17 cellular contexts compared by ENCODE assay signal in genomic region chr3:140954576-140954975, GRCh38.
"Had no signal": no experiment of that assay in that cellular context is flagged by ENCODE, and none has a peak within 500 bp of the region (broad histone marks: within the 10 kb centered on the region; RNA-seq: fewer than 3 reads in every experiment).

No MANE protein-coding gene starts in this region.

- H2AFZ ChIP-seq: neural progenitor cell had no signal

- H3K36me3 ChIP-seq: ovary, uterus had no signal

- H3K9me3 ChIP-seq: ovary, tibial artery, uterus had no signal

- H3K9ac ChIP-seq: neural progenitor cell had no signal

- H3K27ac ChIP-seq: epithelial cell of prostate, neural progenitor cell, ovary, tibial artery, uterus had no signal

- H3K4me3 ChIP-seq: neural progenitor cell, ovary, tibial artery, uterus had no signal

- ATAC-seq: activated CD4-positive, CD25-positive, alpha-beta regulatory T cell treated with anti-CD3 and anti-CD28 coated beads, Interleukin-2, amount 50 U/mL, for 24 hours; effector memory CD8-positive, alpha-beta T cell; stimulated activated naive B cell treated with anti-CD40 and anti-IgM and Interleukin-4, amounts not matched to agents 10 μg/mL and 1 μg/mL and 100 μg/mL, for 72 hours; T-cell had no signal

- H3K27ac Mint-ChIP-seq: neural progenitor cell; stimulated activated naive B cell treated with anti-CD40 and anti-IgM and Interleukin-4, amounts not matched to agents 10 μg/mL and 1 μg/mL and 100 μg/mL, for 72 hours; T-cell had no signal

- H3K4me3 Mint-ChIP-seq: effector memory CD8-positive, alpha-beta T cell; neural progenitor cell; stimulated activated naive B cell treated with anti-CD40 and anti-IgM and Interleukin-4, amounts not matched to agents 10 μg/mL and 1 μg/mL and 100 μg/mL, for 72 hours; T-cell had no signal

- DNase-seq: activated CD4-positive, alpha-beta T cell treated with anti-CD3 and anti-CD28 coated beads, Interleukin-2, amount 50 U/mL, for 4 hours; activated naive CD4-positive, alpha-beta T cell; activated T-cell treated with anti-CD3 and anti-CD28 coated beads for 4 hours; dermis blood vessel endothelial cell; effector memory CD8-positive, alpha-beta T cell; foreskin melanocyte; islet precursor cell; ovary; stimulated activated CD4-positive, alpha-beta T cell treated with anti-CD3 and anti-CD28 coated beads, Interleukin-2, amount 100 ng/mL, for 48 hours; stimulated activated naive B cell treated with anti-CD40 and anti-IgM and Interleukin-4, amounts not matched to agents 10 μg/mL and 1 μg/mL and 100 μg/mL, for 72 hours; T-cell; T-helper 9 cell; tibial artery; uterus had no signal

- H3K27me3 ChIP-seq: neural progenitor cell, ovary, tibial artery, uterus had no signal

- H3K4me1 ChIP-seq: uterus had no signal

- H3K9me3 Mint-ChIP-seq: effector memory CD8-positive, alpha-beta T cell; neural progenitor cell; stimulated activated naive B cell treated with anti-CD40 and anti-IgM and Interleukin-4, amounts not matched to agents 10 μg/mL and 1 μg/mL and 100 μg/mL, for 72 hours; T-cell had no signal

- H3K27me3 Mint-ChIP-seq: effector memory CD8-positive, alpha-beta T cell; stimulated activated naive B cell treated with anti-CD40 and anti-IgM and Interleukin-4, amounts not matched to agents 10 μg/mL and 1 μg/mL and 100 μg/mL, for 72 hours; T-cell had no signal
